Comparison of ENCODE assay signal across 2 cellular contexts in the genomic region with DNA sequence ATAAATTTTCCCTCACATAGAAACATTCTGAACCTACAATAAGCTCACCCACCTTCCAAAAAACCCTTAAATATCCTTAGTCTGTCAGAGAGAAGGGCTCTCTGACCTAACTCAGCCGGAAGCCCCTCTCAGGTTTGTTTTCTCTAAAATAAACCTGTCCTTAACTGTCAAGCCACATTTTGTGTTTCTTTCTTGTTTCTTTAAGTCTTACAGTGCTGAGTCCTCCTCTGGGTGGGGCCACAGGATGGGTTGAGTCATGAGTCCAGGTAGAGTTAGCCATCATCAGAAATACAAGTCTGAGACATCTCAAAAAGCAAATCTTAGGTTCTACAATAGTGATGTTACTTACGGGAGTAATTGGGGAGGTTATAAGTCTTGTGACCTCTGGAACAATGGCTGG.
TF ChIP-seq lines count a peak whose summit lies in the region.

No MANE protein-coding gene starts in this region.

TF ChIP-seq in HepG2, 621 proteins besides CTCF, POLR2A, EP300 and RAD21 (continued from another document):
- TF ChIP-seq ZNF850 (CRISPR knock-in tag; conservative IDR thresholded peaks at IDR 0.05), result peak; percentile 96

TF ChIP-seq in K562, 482 proteins besides CTCF, POLR2A, EP300 and RAD21 (continued from another document):
- TF ChIP-seq, protein P1, sequence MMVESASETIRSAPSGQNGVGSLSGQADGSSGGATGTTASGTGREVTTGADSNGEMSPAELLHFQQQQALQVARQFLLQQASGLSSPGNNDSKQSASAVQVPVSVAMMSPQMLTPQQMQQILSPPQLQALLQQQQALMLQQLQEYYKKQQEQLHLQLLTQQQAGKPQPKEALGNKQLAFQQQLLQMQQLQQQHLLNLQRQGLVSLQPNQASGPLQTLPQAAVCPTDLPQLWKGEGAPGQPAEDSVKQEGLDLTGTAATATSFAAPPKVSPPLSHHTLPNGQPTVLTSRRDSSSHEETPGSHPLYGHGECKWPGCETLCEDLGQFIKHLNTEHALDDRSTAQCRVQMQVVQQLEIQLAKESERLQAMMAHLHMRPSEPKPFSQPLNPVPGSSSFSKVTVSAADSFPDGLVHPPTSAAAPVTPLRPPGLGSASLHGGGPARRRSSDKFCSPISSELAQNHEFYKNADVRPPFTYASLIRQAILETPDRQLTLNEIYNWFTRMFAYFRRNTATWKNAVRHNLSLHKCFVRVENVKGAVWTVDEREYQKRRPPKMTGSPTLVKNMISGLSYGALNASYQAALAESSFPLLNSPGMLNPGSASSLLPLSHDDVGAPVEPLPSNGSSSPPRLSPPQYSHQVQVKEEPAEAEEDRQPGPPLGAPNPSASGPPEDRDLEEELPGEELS (CRISPR knock-in tag; IDR thresholded peaks at IDR 0.05; ENCODE audit: borderline replicate concordance), result no peak
- TF ChIP-seq ZFP1 (CRISPR knock-in tag; IDR thresholded peaks at IDR 0.05) (no peak), TRIM24 (IDR thresholded peaks at IDR 0.05) (peak in 1 of 2 experiments; percentile 21; a peak in 1 of 4 replicates), MEF2A (IDR thresholded peaks at IDR 0.05; ENCODE audit: control insufficient read depth, low read depth, low read length) (no peak), ZNF589 (CRISPR knock-in tag; IDR thresholded peaks at IDR 0.05; ENCODE audit: low read depth) (no peak), ZNF75A (CRISPR knock-in tag; IDR thresholded peaks at IDR 0.05) (no peak), CBX3 (IDR thresholded peaks at IDR 0.05; ENCODE audit: borderline replicate concordance in 1 of 2, low read length in 2 of 2) (0 out of 3 replicates have a peak, but pooled peaks of 1 of the 2 experiments have one; percentile 34), TRIM28 (IDR thresholded peaks at IDR 0.05) (peak; percentile 90), RB1 (IDR thresholded peaks at IDR 0.05; ENCODE audit: low read depth) (no peak), RBM25 (IDR thresholded peaks at IDR 0.05; ENCODE audit: low read depth, low read length, severe bottlenecking) (peak; percentile 48), BACH1 (tag; IDR thresholded peaks at IDR 0.05) (no peak), ZKSCAN3 (CRISPR knock-in tag; IDR thresholded peaks at IDR 0.05) (no peak), ELF4 (CRISPR knock-in tag; IDR thresholded peaks at IDR 0.05) (no peak), ZBTB7A (IDR thresholded peaks at IDR 0.05; ENCODE audit: borderline replicate concordance, control insufficient read depth, low read depth, low read length) (no peak), HLTF (IDR thresholded peaks at IDR 0.05) (peak; percentile 100), HDAC3 (IDR thresholded peaks at IDR 0.05; ENCODE audit: borderline replicate concordance, partially characterized antibody) (no peak), BRD4 (IDR thresholded peaks at IDR 0.05) (no peak), SRF (CRISPR knock-in tag; IDR thresholded peaks at IDR 0.05) (no peak), KHSRP (IDR thresholded peaks at IDR 0.05) (no peak), ATF1 (CRISPR knock-in tag; IDR thresholded peaks at IDR 0.05) (no peak), ATF1 (tag; IDR thresholded peaks at IDR 0.05) (no peak), CBFB (CRISPR knock-in tag; IDR thresholded peaks at IDR 0.05) (no peak), BMI1 (IDR thresholded peaks at IDR 0.05; ENCODE audit: low read length) (no peak), C11orf30 (IDR thresholded peaks at IDR 0.05; ENCODE audit: low read depth) (no peak), HNRNPLL (IDR thresholded peaks at IDR 0.05; ENCODE audit: low read depth, low read length, poor library complexity, severe bottlenecking) (no peak), BCOR (IDR thresholded peaks at IDR 0.05) (no peak), ARNT (IDR thresholded peaks at IDR 0.05) (no peak), MTF1 (CRISPR knock-in tag; IDR thresholded peaks at IDR 0.05; ENCODE audit: borderline replicate concordance) (no peak)
- TF ChIP-seq, protein P2, sequence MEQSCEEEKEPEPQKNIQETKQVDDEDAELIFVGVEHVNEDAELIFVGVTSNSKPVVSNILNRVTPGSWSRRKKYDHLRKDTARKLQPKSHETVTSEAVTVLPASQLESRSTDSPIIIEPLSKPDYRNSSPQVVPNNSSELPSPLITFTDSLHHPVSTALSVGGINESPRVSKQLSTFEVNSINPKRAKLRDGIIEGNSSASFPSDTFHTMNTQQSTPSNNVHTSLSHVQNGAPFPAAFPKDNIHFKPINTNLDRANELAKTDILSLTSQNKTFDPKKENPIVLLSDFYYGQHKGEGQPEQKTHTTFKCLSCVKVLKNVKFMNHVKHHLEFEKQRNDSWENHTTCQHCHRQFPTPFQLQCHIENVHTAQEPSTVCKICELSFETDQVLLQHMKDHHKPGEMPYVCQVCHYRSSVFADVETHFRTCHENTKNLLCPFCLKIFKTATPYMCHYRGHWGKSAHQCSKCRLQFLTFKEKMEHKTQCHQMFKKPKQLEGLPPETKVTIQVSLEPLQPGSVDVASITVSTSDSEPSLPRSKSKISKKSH (CRISPR knock-in tag; IDR thresholded peaks at IDR 0.05), result peak; percentile 89; the same call in 1 of the 2 replicates
- TF ChIP-seq, protein P3, sequence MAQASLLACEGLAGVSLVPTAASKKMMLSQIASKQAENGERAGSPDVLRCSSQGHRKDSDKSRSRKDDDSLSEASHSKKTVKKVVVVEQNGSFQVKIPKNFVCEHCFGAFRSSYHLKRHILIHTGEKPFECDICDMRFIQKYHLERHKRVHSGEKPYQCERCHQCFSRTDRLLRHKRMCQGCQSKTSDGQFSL (CRISPR knock-in tag; IDR thresholded peaks at IDR 0.05), result no peak
- TF ChIP-seq, protein P3 (tag; IDR thresholded peaks at IDR 0.05), result no peak
- TF ChIP-seq, protein P4, sequence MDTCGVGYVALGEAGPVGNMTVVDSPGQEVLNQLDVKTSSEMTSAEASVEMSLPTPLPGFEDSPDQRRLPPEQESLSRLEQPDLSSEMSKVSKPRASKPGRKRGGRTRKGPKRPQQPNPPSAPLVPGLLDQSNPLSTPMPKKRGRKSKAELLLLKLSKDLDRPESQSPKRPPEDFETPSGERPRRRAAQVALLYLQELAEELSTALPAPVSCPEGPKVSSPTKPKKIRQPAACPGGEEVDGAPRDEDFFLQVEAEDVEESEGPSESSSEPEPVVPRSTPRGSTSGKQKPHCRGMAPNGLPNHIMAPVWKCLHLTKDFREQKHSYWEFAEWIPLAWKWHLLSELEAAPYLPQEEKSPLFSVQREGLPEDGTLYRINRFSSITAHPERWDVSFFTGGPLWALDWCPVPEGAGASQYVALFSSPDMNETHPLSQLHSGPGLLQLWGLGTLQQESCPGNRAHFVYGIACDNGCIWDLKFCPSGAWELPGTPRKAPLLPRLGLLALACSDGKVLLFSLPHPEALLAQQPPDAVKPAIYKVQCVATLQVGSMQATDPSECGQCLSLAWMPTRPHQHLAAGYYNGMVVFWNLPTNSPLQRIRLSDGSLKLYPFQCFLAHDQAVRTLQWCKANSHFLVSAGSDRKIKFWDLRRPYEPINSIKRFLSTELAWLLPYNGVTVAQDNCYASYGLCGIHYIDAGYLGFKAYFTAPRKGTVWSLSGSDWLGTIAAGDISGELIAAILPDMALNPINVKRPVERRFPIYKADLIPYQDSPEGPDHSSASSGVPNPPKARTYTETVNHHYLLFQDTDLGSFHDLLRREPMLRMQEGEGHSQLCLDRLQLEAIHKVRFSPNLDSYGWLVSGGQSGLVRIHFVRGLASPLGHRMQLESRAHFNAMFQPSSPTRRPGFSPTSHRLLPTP (IDR thresholded peaks at IDR 0.05; ENCODE audit: borderline replicate concordance, extremely low read depth, insufficient read length), result no peak
- TF ChIP-seq, protein P5, sequence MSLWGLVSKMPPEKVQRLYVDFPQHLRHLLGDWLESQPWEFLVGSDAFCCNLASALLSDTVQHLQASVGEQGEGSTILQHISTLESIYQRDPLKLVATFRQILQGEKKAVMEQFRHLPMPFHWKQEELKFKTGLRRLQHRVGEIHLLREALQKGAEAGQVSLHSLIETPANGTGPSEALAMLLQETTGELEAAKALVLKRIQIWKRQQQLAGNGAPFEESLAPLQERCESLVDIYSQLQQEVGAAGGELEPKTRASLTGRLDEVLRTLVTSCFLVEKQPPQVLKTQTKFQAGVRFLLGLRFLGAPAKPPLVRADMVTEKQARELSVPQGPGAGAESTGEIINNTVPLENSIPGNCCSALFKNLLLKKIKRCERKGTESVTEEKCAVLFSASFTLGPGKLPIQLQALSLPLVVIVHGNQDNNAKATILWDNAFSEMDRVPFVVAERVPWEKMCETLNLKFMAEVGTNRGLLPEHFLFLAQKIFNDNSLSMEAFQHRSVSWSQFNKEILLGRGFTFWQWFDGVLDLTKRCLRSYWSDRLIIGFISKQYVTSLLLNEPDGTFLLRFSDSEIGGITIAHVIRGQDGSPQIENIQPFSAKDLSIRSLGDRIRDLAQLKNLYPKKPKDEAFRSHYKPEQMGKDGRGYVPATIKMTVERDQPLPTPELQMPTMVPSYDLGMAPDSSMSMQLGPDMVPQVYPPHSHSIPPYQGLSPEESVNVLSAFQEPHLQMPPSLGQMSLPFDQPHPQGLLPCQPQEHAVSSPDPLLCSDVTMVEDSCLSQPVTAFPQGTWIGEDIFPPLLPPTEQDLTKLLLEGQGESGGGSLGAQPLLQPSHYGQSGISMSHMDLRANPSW (CRISPR knock-in tag; IDR thresholded peaks at IDR 0.05), result no peak
